1 cellular context compared by ENCODE assay signal in genomic region chr6:5466459-5466858, GRCh38.
TF ChIP-seq lines count a peak whose summit lies in the region.

No MANE protein-coding gene starts in this region.

TF ChIP-seq in K562, 482 proteins besides CTCF, POLR2A, EP300 and RAD21 (continued from another document):
- TF ChIP-seq ZNF592 (IDR thresholded peaks at IDR 0.05), result 0 out of 2 replicates have a peak, but pooled peaks have one; percentile 42
- no peak for TF ChIP-seq ELF2 (CRISPR knock-in tag; IDR thresholded peaks at IDR 0.05)
- peak; percentile 40; the same call in 1 of the 2 replicates for TF ChIP-seq DPF2 (IDR thresholded peaks at IDR 0.05)
- TF ChIP-seq FOSL1 (tag; conservative IDR thresholded peaks at IDR 0.05), result 0 out of 2 replicates have a peak, but pooled peaks have one; percentile 11
